1 cellular context compared by ENCODE assay signal in the genomic region with DNA sequence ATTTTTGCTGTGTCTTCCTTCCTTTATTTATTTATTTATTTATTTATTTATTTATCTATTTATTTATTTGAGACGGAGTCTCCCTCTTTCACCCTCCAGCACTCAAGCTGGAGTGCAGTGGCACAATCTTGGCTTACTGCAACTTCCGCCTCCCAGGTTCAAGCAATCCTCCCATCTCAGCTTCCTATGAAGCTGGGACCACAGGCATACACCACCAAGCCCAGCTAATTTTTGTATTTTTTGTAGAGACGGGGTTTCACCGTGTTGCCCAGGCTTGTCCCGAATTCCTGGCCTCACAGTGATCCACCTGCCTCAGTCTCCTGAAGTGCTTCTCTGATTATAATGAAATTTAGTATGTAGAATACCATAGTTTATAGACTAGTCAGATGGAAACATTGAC.
TF ChIP-seq lines count a peak whose summit lies in the region.

No MANE protein-coding gene starts in this region.

TF ChIP-seq in HepG2, 621 proteins besides CTCF, POLR2A, EP300 and RAD21:
- TF ChIP-seq GTF3A (CRISPR knock-in tag; conservative IDR thresholded peaks at IDR 0.05) (0 out of 2 replicates have a peak, but pooled peaks have one; percentile 8), BORCS8-MEF2B (CRISPR knock-in tag; IDR thresholded peaks at IDR 0.05) (0 out of 2 replicates have a peak, but pooled peaks have one; percentile 28), ZNF501 (CRISPR knock-in tag; IDR thresholded peaks at IDR 0.05) (peak; percentile 50; the same call in 1 of the 2 replicates), ELF3 (CRISPR knock-in tag; IDR thresholded peaks at IDR 0.05) (peak; percentile 47; the same call in 1 of the 2 replicates), SAP130 (CRISPR knock-in tag; IDR thresholded peaks at IDR 0.05; ENCODE audit: low read depth) (peak; percentile 45)
